7 cellular contexts compared by ENCODE assay signal in the genomic region with DNA sequence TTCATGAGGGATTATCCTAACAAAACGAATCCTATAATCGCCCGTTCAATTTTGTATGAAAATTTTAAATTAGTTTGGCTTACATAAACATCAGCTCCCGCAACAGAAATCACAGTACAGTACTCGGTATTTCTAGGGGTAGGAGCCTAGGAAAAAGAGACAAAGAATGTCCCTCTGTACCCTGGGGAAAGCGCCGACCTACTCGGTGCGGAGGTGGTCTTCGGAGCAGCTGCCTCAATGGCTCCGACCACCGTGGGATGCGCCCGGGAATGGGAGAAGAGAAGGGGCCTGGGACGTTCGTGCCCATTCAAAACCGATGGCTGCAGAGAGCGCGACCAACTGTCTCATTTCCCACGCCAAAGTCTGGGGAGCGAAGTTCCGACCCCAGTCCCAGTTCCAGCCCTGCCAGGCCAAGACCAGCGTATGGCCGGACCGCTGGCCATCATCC. TPM values are rescaled to one million over a fixed set of nuclear protein-coding genes. Genes with fewer than 3 reads are reported as not detected.
DNase-seq lines count a peak whose midpoint lies in the region; ATAC-seq and TF ChIP-seq lines count a peak whose summit lies in the region.

No MANE protein-coding gene starts in this region.

- H3K4me3 ChIP-seq in Loucy (ENCODE audit: low read length, poor library complexity, severe bottlenecking) (peak overlapping the region; percentile 96), ectodermal cell (ENCODE audit: insufficient read depth, low read depth, low read length) (peak overlapping the region; percentile 79), neural progenitor cell (peak overlapping the region; percentile 79)

- H3K27me3 ChIP-seq in Loucy (ENCODE audit: insufficient read depth, low read length, poor library complexity, severe bottlenecking) (no peaks in the 10 kb centered on the region), ectodermal cell (ENCODE audit: control insufficient read depth, insufficient read depth, low read length, poor library complexity, severe bottlenecking) (no peaks in the 10 kb centered on the region), neural progenitor cell (no peaks in the 10 kb centered on the region)

- ATAC-seq in GM19351 (IDR thresholded peaks at IDR 0.05; ENCODE audit: unreplicated experiment) = peak; percentile 1
- ATAC-seq in HG03108 (IDR thresholded peaks at IDR 0.05; ENCODE audit: unreplicated experiment) = no peak

- H2AFZ ChIP-seq in Loucy (ENCODE audit: low read length) = peak overlapping the region; percentile 98
- H2AFZ ChIP-seq in neural progenitor cell (replicated peaks) = peak overlapping the region; percentile 89

- H3K4me2 ChIP-seq in Loucy (ENCODE audit: low read depth, low read length, poor library complexity, severe bottlenecking) (peak overlapping the region; percentile 80), neural progenitor cell (peak overlapping the region; percentile 94)

- peaks cover 42% of the 10 kb centered on the region for H3K79me2 ChIP-seq in Loucy (ENCODE audit: insufficient read depth, low read length)
- H3K79me2 ChIP-seq in neural progenitor cell (ENCODE audit: low read depth) = peaks cover 54% of the 10 kb centered on the region

- no peaks in the 10 kb centered on the region for H3K9me2 ChIP-seq in Loucy (replicated peaks; ENCODE audit: low read depth, low read length)

- H3K27me3 Mint-ChIP-seq in neural progenitor cell (ENCODE audit: insufficient read depth, low read depth) = peaks cover 11% of the 10 kb centered on the region

- TF ChIP-seq CTCF in Loucy (conservative IDR thresholded peaks at IDR 0.05; ENCODE audit: low read length) (no peak), neural progenitor cell (IDR thresholded peaks at IDR 0.05) (no peak)

- H4K20me1 ChIP-seq in Loucy (ENCODE audit: insufficient read depth, low read length, poor library complexity, severe bottlenecking) (no peaks in the 10 kb centered on the region), neural progenitor cell (ENCODE audit: low read depth) (peaks cover 14% of the 10 kb centered on the region)

- H3K9ac ChIP-seq in Loucy (ENCODE audit: low read depth, low read length, poor library complexity, severe bottlenecking) (peak overlapping the region; percentile 81), neural progenitor cell (peak overlapping the region; percentile 43)

- H3K4me1 ChIP-seq in Loucy (ENCODE audit: insufficient read depth, low read length, poor library complexity, severe bottlenecking) = peaks cover 33% of the 10 kb centered on the region
- H3K4me1 ChIP-seq in ectodermal cell (ENCODE audit: control insufficient read depth, insufficient read depth, low read length) = peaks cover 7% of the 10 kb centered on the region
- H3K4me1 ChIP-seq in neural progenitor cell = peaks cover 24% of the 10 kb centered on the region

- H3K4me3 Mint-ChIP-seq in neural progenitor cell = peak overlapping the region; percentile 97

- H3K36me3 Mint-ChIP-seq in neural progenitor cell = no peaks in the 10 kb centered on the region

- H3K36me3 ChIP-seq in Loucy (ENCODE audit: insufficient read depth, low read length) (no peaks in the 10 kb centered on the region), ectodermal cell (ENCODE audit: control insufficient read depth, insufficient read depth, low read length) (no peaks in the 10 kb centered on the region), neural progenitor cell (no peaks in the 10 kb centered on the region)

- H3K27ac ChIP-seq in ectodermal cell (ENCODE audit: insufficient read depth, low read depth, low read length, poor library complexity, severe bottlenecking) (peak overlapping the region; percentile 73), neural progenitor cell (no peak overlapping the region)

- peaks cover 31% of the 10 kb centered on the region for H3K4me1 Mint-ChIP-seq in neural progenitor cell

- H3F3A ChIP-seq in Loucy (ENCODE audit: low read depth) = no peaks in the 10 kb centered on the region
- peaks cover 20% of the 10 kb centered on the region for H3F3A ChIP-seq in neural progenitor cell (ENCODE audit: low read depth)

- H3K9me3 Mint-ChIP-seq in neural progenitor cell = peaks cover 2% of the 10 kb centered on the region

- H3K27ac Mint-ChIP-seq in neural progenitor cell = peak overlapping the region; percentile 63

- no peaks in the 10 kb centered on the region for H3K9me3 ChIP-seq in Loucy (ENCODE audit: insufficient read depth, low read depth, low read length)
- no peaks in the 10 kb centered on the region for H3K9me3 ChIP-seq in ectodermal cell (ENCODE audit: control insufficient read depth, low read length)
- no peaks in the 10 kb centered on the region for H3K9me3 ChIP-seq in neural progenitor cell (ENCODE audit: low read depth)

- no peak for DNase-seq in neural progenitor cell (ENCODE audit: low spot score)
- DNase-seq in DMS 273 treated with DMSO at 0.1 percent for 48 hours (lab: John Stamatoyannopoulos, UW) = no peak
- no peak for DNase-seq in HuH-7 (ENCODE audit: low spot score)

- 0 to 2% methylated on average over 22 to 24 of the region's 25 CpGs for WGBS in ectodermal cell, 2 experiments

RNA-seq across cellular contexts. Expression of gene GNPNAT1, which starts 0.6 kb away (rescaled TPM):
- 36.2 TPM for polyA plus RNA-seq in ectodermal cell (2013, experiment 1 of 4)
- polyA plus RNA-seq in ectodermal cell (2013, experiment 2 of 4) = 41.6 TPM
- 25.7 TPM for polyA plus RNA-seq in ectodermal cell (2013, experiment 3 of 4)
- 26.5 TPM for polyA plus RNA-seq in ectodermal cell (2013, experiment 4 of 4)
- total RNA-seq in neural progenitor cell (ENCODE audit: low replicate concordance) = 33.0 and 41.8 TPM in 2 replicates
